In genomic region chr1:116151739-116152576, GRCh38 we compare ENCODE assay signal across 1 cellular context.
TF ChIP-seq lines count a peak whose summit lies in the region.

No MANE protein-coding gene starts in this region.

TF ChIP-seq in K562, 482 proteins besides CTCF, POLR2A, EP300 and RAD21 (continued from another document and continues in another):
- TF ChIP-seq ZBTB11 (CRISPR knock-in tag; IDR thresholded peaks at IDR 0.05): peak in 1 of 3 experiments; percentile 38; a peak in 1 of 6 replicates
- 0 out of 2 replicates have a peak, but pooled peaks have one; percentile 20 for TF ChIP-seq DIDO1 (tag; IDR thresholded peaks at IDR 0.05; ENCODE audit: low read depth)
- TF ChIP-seq, protein P1, sequence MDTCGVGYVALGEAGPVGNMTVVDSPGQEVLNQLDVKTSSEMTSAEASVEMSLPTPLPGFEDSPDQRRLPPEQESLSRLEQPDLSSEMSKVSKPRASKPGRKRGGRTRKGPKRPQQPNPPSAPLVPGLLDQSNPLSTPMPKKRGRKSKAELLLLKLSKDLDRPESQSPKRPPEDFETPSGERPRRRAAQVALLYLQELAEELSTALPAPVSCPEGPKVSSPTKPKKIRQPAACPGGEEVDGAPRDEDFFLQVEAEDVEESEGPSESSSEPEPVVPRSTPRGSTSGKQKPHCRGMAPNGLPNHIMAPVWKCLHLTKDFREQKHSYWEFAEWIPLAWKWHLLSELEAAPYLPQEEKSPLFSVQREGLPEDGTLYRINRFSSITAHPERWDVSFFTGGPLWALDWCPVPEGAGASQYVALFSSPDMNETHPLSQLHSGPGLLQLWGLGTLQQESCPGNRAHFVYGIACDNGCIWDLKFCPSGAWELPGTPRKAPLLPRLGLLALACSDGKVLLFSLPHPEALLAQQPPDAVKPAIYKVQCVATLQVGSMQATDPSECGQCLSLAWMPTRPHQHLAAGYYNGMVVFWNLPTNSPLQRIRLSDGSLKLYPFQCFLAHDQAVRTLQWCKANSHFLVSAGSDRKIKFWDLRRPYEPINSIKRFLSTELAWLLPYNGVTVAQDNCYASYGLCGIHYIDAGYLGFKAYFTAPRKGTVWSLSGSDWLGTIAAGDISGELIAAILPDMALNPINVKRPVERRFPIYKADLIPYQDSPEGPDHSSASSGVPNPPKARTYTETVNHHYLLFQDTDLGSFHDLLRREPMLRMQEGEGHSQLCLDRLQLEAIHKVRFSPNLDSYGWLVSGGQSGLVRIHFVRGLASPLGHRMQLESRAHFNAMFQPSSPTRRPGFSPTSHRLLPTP (IDR thresholded peaks at IDR 0.05; ENCODE audit: borderline replicate concordance, extremely low read depth, insufficient read length): no peak
- TF ChIP-seq MXI1 (IDR thresholded peaks at IDR 0.05; ENCODE audit: low read depth, low read length): no peak
- no peak for TF ChIP-seq PRDM10 (IDR thresholded peaks at IDR 0.05; ENCODE audit: partially characterized antibody)
- TF ChIP-seq CAMTA2 (CRISPR knock-in tag; conservative IDR thresholded peaks at IDR 0.05): no peak
- no peak for TF ChIP-seq PURB (CRISPR knock-in tag; IDR thresholded peaks at IDR 0.05; ENCODE audit: low read depth)
- TF ChIP-seq ETV5 (CRISPR knock-in tag; IDR thresholded peaks at IDR 0.05; ENCODE audit: low read depth): peak; percentile 88
- TF ChIP-seq WHSC1 (IDR thresholded peaks at IDR 0.05; ENCODE audit: low read length): no peak
- TF ChIP-seq PHF8 (IDR thresholded peaks at IDR 0.05; ENCODE audit: borderline replicate concordance, low read length): peak; percentile 28; the same call in 1 of the 2 replicates
- TF ChIP-seq NONO (IDR thresholded peaks at IDR 0.05; ENCODE audit: low read depth in 2 of 2, low read length in 1 of 2): peak in 1 of 2 experiments; percentile 57; a peak in 1 of 4 replicates
- TF ChIP-seq MTA3 (IDR thresholded peaks at IDR 0.05; ENCODE audit: borderline replicate concordance): peak; percentile 84
- TF ChIP-seq KAT8 (IDR thresholded peaks at IDR 0.05; ENCODE audit: low read depth): no peak
- peak; percentile 71; the same call in 1 of the 2 replicates for TF ChIP-seq ATF7 (IDR thresholded peaks at IDR 0.05)
- TF ChIP-seq NR4A1 (CRISPR knock-in tag; IDR thresholded peaks at IDR 0.05): peak; percentile 51; the same call in 1 of the 2 replicates
- no peak for TF ChIP-seq NR4A1 (tag; IDR thresholded peaks at IDR 0.05)
- no peak for TF ChIP-seq CHD1 (IDR thresholded peaks at IDR 0.05; ENCODE audit: low read length)
- TF ChIP-seq EGR1 (conservative IDR thresholded peaks at IDR 0.05): peak; percentile 99
- peak; percentile 35 for TF ChIP-seq FIP1L1 (IDR thresholded peaks at IDR 0.05; ENCODE audit: low read depth, low read length, poor library complexity, severe bottlenecking)
- peak; percentile 88 for TF ChIP-seq STAG1 (CRISPR knock-in tag; IDR thresholded peaks at IDR 0.05; ENCODE audit: borderline replicate concordance)
- TF ChIP-seq ZBTB34 (CRISPR knock-in tag; IDR thresholded peaks at IDR 0.05): no peak
- peak; percentile 68; the same call in 1 of the 2 replicates for TF ChIP-seq ZNF263 (CRISPR knock-in tag; IDR thresholded peaks at IDR 0.05; ENCODE audit: borderline replicate concordance)
- TF ChIP-seq, protein P2, sequence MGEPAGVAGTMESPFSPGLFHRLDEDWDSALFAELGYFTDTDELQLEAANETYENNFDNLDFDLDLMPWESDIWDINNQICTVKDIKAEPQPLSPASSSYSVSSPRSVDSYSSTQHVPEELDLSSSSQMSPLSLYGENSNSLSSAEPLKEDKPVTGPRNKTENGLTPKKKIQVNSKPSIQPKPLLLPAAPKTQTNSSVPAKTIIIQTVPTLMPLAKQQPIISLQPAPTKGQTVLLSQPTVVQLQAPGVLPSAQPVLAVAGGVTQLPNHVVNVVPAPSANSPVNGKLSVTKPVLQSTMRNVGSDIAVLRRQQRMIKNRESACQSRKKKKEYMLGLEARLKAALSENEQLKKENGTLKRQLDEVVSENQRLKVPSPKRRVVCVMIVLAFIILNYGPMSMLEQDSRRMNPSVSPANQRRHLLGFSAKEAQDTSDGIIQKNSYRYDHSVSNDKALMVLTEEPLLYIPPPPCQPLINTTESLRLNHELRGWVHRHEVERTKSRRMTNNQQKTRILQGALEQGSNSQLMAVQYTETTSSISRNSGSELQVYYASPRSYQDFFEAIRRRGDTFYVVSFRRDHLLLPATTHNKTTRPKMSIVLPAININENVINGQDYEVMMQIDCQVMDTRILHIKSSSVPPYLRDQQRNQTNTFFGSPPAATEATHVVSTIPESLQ (CRISPR knock-in tag; IDR thresholded peaks at IDR 0.05): no peak
- TF ChIP-seq SETDB1 (IDR thresholded peaks at IDR 0.05; ENCODE audit: low read length): no peak
- TF ChIP-seq YY1 (IDR thresholded peaks at IDR 0.05; ENCODE audit: borderline replicate concordance in 1 of 3, control insufficient read depth in 1 of 3, extremely low read depth in 1 of 3, insufficient read depth in 3 of 3, insufficient read length in 1 of 3, insufficient replicate concordance in 2 of 3, low read depth in 1 of 3, low read length in 2 of 3): peak in 2 of 3 experiments; percentile 23 to 71
- TF ChIP-seq PHB (CRISPR knock-in tag; IDR thresholded peaks at IDR 0.05): no peak
- no peak for TF ChIP-seq ZC3H4 (CRISPR knock-in tag; IDR thresholded peaks at IDR 0.05; ENCODE audit: borderline replicate concordance)
- TF ChIP-seq MCM3 (IDR thresholded peaks at IDR 0.05): no peak
- TF ChIP-seq E2F5 (CRISPR knock-in tag; IDR thresholded peaks at IDR 0.05): no peak
- TF ChIP-seq SOX6 (IDR thresholded peaks at IDR 0.05): peak; percentile 39; the same call in 1 of the 2 replicates
- TF ChIP-seq FOXA3 (CRISPR knock-in tag; conservative IDR thresholded peaks at IDR 0.05 in 1 of 2, IDR thresholded peaks at IDR 0.05 in 1 of 2): no peak; a peak in 1 of 4 replicates
- TF ChIP-seq, protein P3, sequence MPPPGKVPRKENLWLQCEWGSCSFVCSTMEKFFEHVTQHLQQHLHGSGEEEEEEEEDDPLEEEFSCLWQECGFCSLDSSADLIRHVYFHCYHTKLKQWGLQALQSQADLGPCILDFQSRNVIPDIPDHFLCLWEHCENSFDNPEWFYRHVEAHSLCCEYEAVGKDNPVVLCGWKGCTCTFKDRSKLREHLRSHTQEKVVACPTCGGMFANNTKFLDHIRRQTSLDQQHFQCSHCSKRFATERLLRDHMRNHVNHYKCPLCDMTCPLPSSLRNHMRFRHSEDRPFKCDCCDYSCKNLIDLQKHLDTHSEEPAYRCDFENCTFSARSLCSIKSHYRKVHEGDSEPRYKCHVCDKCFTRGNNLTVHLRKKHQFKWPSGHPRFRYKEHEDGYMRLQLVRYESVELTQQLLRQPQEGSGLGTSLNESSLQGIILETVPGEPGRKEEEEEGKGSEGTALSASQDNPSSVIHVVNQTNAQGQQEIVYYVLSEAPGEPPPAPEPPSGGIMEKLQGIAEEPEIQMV (tag; conservative IDR thresholded peaks at IDR 0.05; ENCODE audit: low read depth): no peak
- no peak for TF ChIP-seq ZNF584 (CRISPR knock-in tag; IDR thresholded peaks at IDR 0.05; ENCODE audit: low read depth)
- 0 out of 4 replicates have a peak, but pooled peaks of 1 of the 2 experiments have one; percentile 56 for TF ChIP-seq TBL1XR1 (IDR thresholded peaks at IDR 0.05; ENCODE audit: low read length in 2 of 2)
- TF ChIP-seq JUND (IDR thresholded peaks at IDR 0.05; ENCODE audit: borderline replicate concordance, low read depth, low read length): peak; percentile 43; the same call in 1 of the 2 replicates
- TF ChIP-seq JUND (tag; IDR thresholded peaks at IDR 0.05; ENCODE audit: borderline replicate concordance, low read depth, low read length): no peak; the same call in 2 of the 3 replicates
- 0 out of 2 replicates have a peak, but pooled peaks have one; percentile 77 for TF ChIP-seq CBFB (CRISPR knock-in tag; IDR thresholded peaks at IDR 0.05)
- 0 out of 2 replicates have a peak, but pooled peaks have one; percentile 17 for TF ChIP-seq FOSL1 (tag; conservative IDR thresholded peaks at IDR 0.05)
- no peak for TF ChIP-seq HEY1 (CRISPR knock-in tag; IDR thresholded peaks at IDR 0.05; ENCODE audit: borderline replicate concordance)
- no peak for TF ChIP-seq ZNF121 (CRISPR knock-in tag; conservative IDR thresholded peaks at IDR 0.05)
- no peak for TF ChIP-seq CC2D1A (IDR thresholded peaks at IDR 0.05)
- no peak for TF ChIP-seq SMARCC2 (IDR thresholded peaks at IDR 0.05; ENCODE audit: low read depth)
- no peak for TF ChIP-seq KAT2B (IDR thresholded peaks at IDR 0.05; ENCODE audit: low read depth, low read length)
- TF ChIP-seq ZEB2 (IDR thresholded peaks at IDR 0.05): 0 out of 2 replicates have a peak, but pooled peaks have one; percentile 16
- TF ChIP-seq DPF2 (IDR thresholded peaks at IDR 0.05): peak; percentile 56; the same call in 1 of the 2 replicates
- TF ChIP-seq NEUROD1 (IDR thresholded peaks at IDR 0.05; ENCODE audit: borderline replicate concordance, low read depth, low read length, partially characterized antibody): peak; percentile 64
- TF ChIP-seq SIN3A (IDR thresholded peaks at IDR 0.05; ENCODE audit: borderline replicate concordance in 2 of 2, control insufficient read depth in 1 of 2, low read depth in 2 of 2, low read length in 2 of 2): no peak
- 0 out of 2 replicates have a peak, but pooled peaks have one; percentile 32 for TF ChIP-seq KLF6 (CRISPR knock-in tag; IDR thresholded peaks at IDR 0.05; ENCODE audit: borderline replicate concordance)
- TF ChIP-seq, protein P4, sequence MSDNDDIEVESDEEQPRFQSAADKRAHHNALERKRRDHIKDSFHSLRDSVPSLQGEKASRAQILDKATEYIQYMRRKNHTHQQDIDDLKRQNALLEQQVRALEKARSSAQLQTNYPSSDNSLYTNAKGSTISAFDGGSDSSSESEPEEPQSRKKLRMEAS (CRISPR knock-in tag; IDR thresholded peaks at IDR 0.05): peak; percentile 69; the same call in 1 of the 2 replicates
- TF ChIP-seq ZNF77 (CRISPR knock-in tag; IDR thresholded peaks at IDR 0.05): no peak
- 0 out of 2 replicates have a peak, but pooled peaks have one; percentile 18 for TF ChIP-seq KLF16 (IDR thresholded peaks at IDR 0.05)
- TF ChIP-seq POLR2AphosphoS5 (IDR thresholded peaks at IDR 0.05; ENCODE audit: control insufficient read depth, insufficient read depth, low read depth, low read length): no peak
